In genomic region chr19:32022946-32023832, GRCh38 we compare ENCODE assay signal across 18 cellular contexts.
"Had no signal": no experiment of that assay in that cellular context is flagged by ENCODE, and none has a peak within 500 bp of the region (broad histone marks: within the 10 kb centered on the region; RNA-seq: fewer than 3 reads in every experiment).

No MANE protein-coding gene starts in this region.

- H3K4me1 ChIP-seq: left lung, parathyroid adenoma, tibial artery had no signal

- H3K27me3 Mint-ChIP-seq: activated B cell treated with CpG ODN at 0.5 μM for 24 hours; activated CD4-positive, alpha-beta memory T cell treated with anti-CD3 and anti-CD28 coated beads for 36 hours; naive B cell had no signal

- H3K9me3 ChIP-seq: tibial artery had no signal

- ATAC-seq: left lung had no signal

- H3K27me3 ChIP-seq: left lung, tibial artery had no signal

- H3K4me1 Mint-ChIP-seq: activated B cell treated with CpG ODN at 0.5 μM for 24 hours, naive B cell had no signal

- H3K36me3 ChIP-seq: left lung, tibial artery had no signal

- H3K36me3 Mint-ChIP-seq: activated CD4-positive, alpha-beta memory T cell treated with anti-CD3 and anti-CD28 coated beads for 36 hours; activated naive CD8-positive, alpha-beta T cell had no signal

- H3K4me3 ChIP-seq: left lung, tibial artery had no signal

- H3K27ac ChIP-seq: epithelial cell of prostate, left lung, parathyroid adenoma, tibial artery had no signal

- DNase-seq: activated B cell treated with CpG ODN at 0.5 μM for 24 hours; activated CD4-positive, alpha-beta memory T cell treated with anti-CD3 and anti-CD28 coated beads for 36 hours; activated CD4-positive, alpha-beta T cell treated with anti-CD3 and anti-CD28 coated beads for 4 hours; activated gamma-delta T cell treated with Interleukin-2 at 50 U/mL for 16 hours; activated T-cell treated with anti-CD3 and anti-CD28 coated beads for 4 hours; dermis blood vessel endothelial cell; effector memory CD4-positive, alpha-beta T cell; foreskin fibroblast; left lung; naive B cell; stimulated activated CD4-positive, alpha-beta T cell treated with anti-CD3 and anti-CD28 coated beads, Interleukin-2, amount 100 ng/mL, for 24 hours; stimulated activated naive CD4-positive, alpha-beta T cell treated with Interleukin-2 at 50 U/mL for 16 hours; tibial artery had no signal

- H3K27ac Mint-ChIP-seq: activated B cell treated with CpG ODN at 0.5 μM for 24 hours; activated CD4-positive, alpha-beta memory T cell treated with anti-CD3 and anti-CD28 coated beads for 36 hours; activated naive CD8-positive, alpha-beta T cell; activated T-helper 1 cell treated with anti-CD3 and anti-CD28 coated beads, Interleukin-12 subunit alpha, Interleukin-12 subunit beta, Interleukin-2, Interleukin-4 antibody, amounts not matched to agents 30 ng/mL and 10 ng/mL and 1 ng/mL, durations not matched to agents 14 hours and 24 hours and 36 hours; naive B cell; T-helper 2 cell treated with Interferon-gamma antibody and Interleukin-4, amounts not matched to agents 5 μg/mL and 100 μg/mL, for 36 hours had no signal

- H3K4me3 Mint-ChIP-seq: activated B cell treated with CpG ODN at 0.5 μM for 24 hours; activated CD4-positive, alpha-beta memory T cell treated with anti-CD3 and anti-CD28 coated beads for 36 hours; activated naive CD8-positive, alpha-beta T cell; activated T-helper 1 cell treated with anti-CD3 and anti-CD28 coated beads, Interleukin-12 subunit alpha, Interleukin-12 subunit beta, Interleukin-2, Interleukin-4 antibody, amounts not matched to agents 30 ng/mL and 10 ng/mL and 1 ng/mL, durations not matched to agents 14 hours and 24 hours and 36 hours; T-helper 2 cell treated with Interferon-gamma antibody and Interleukin-4, amounts not matched to agents 5 μg/mL and 100 μg/mL, for 36 hours had no signal
